Comparison of ENCODE assay signal across 1 cellular context in genomic region chr1:109776911-109777310, GRCh38.
TF ChIP-seq lines count a peak whose summit lies in the region.

No MANE protein-coding gene starts in this region.

TF ChIP-seq in HepG2, 621 proteins besides CTCF, POLR2A, EP300 and RAD21 (continued from another document and continues in another):
- TF ChIP-seq SNAPC4 (CRISPR knock-in tag; IDR thresholded peaks at IDR 0.05), result no peak
- TF ChIP-seq WIZ (CRISPR knock-in tag; IDR thresholded peaks at IDR 0.05), result no peak
- TF ChIP-seq ZNF770 (CRISPR knock-in tag; IDR thresholded peaks at IDR 0.05), result no peak
- TF ChIP-seq PAWR (CRISPR knock-in tag; IDR thresholded peaks at IDR 0.05; ENCODE audit: borderline replicate concordance), result no peak
- TF ChIP-seq SMC3 (IDR thresholded peaks at IDR 0.05; ENCODE audit: low read length), result peak; percentile 95
- TF ChIP-seq DMTF1 (CRISPR knock-in tag; IDR thresholded peaks at IDR 0.05), result no peak
- no peak for TF ChIP-seq ZNF747 (CRISPR knock-in tag; IDR thresholded peaks at IDR 0.05; ENCODE audit: borderline replicate concordance)
- TF ChIP-seq ZNF784 (CRISPR knock-in tag; IDR thresholded peaks at IDR 0.05; ENCODE audit: borderline replicate concordance), result no peak
- TF ChIP-seq ZNF737 (CRISPR knock-in tag; IDR thresholded peaks at IDR 0.05; ENCODE audit: borderline replicate concordance), result no peak
- no peak for TF ChIP-seq ZNF563 (CRISPR knock-in tag; IDR thresholded peaks at IDR 0.05)
- TF ChIP-seq MEF2D (CRISPR knock-in tag; IDR thresholded peaks at IDR 0.05), result no peak
- TF ChIP-seq NFE2 (CRISPR knock-in tag; IDR thresholded peaks at IDR 0.05), result no peak
- TF ChIP-seq ZNF576 (CRISPR knock-in tag; IDR thresholded peaks at IDR 0.05), result no peak
- TF ChIP-seq ZNF816 (CRISPR knock-in tag; IDR thresholded peaks at IDR 0.05; ENCODE audit: borderline replicate concordance), result no peak
- no peak; the same call in 1 of the 2 replicates for TF ChIP-seq REPIN1 (CRISPR knock-in tag; IDR thresholded peaks at IDR 0.05; ENCODE audit: borderline replicate concordance, low read depth)
- no peak for TF ChIP-seq ATF2 (CRISPR knock-in tag; IDR thresholded peaks at IDR 0.05)
- TF ChIP-seq ARNTL (CRISPR knock-in tag; IDR thresholded peaks at IDR 0.05), result no peak
- TF ChIP-seq SAP130 (CRISPR knock-in tag; IDR thresholded peaks at IDR 0.05; ENCODE audit: low read depth), result peak; percentile 29; the same call in 1 of the 2 replicates
- no peak for TF ChIP-seq BCL6 (CRISPR knock-in tag; IDR thresholded peaks at IDR 0.05)
- no peak for TF ChIP-seq ERF (CRISPR knock-in tag; IDR thresholded peaks at IDR 0.05)
- TF ChIP-seq CBX5 (CRISPR knock-in tag; IDR thresholded peaks at IDR 0.05; ENCODE audit: borderline replicate concordance), result no peak
- no peak for TF ChIP-seq ZNF607 (CRISPR knock-in tag; IDR thresholded peaks at IDR 0.05; ENCODE audit: borderline replicate concordance)
- TF ChIP-seq ZNF407 (CRISPR knock-in tag; IDR thresholded peaks at IDR 0.05; ENCODE audit: not compliant biosample characterization), result no peak
- no peak for TF ChIP-seq NCOA2 (CRISPR knock-in tag; IDR thresholded peaks at IDR 0.05)
- TF ChIP-seq ZNF354B (CRISPR knock-in tag; IDR thresholded peaks at IDR 0.05), result no peak
- TF ChIP-seq PRDM15 (CRISPR knock-in tag; IDR thresholded peaks at IDR 0.05), result no peak
- TF ChIP-seq ZFY (CRISPR knock-in tag; IDR thresholded peaks at IDR 0.05), result peak; percentile 14; the same call in 1 of the 2 replicates
- no peak for TF ChIP-seq HOXA5 (CRISPR knock-in tag; IDR thresholded peaks at IDR 0.05)
- TF ChIP-seq TCF12 (IDR thresholded peaks at IDR 0.05), result no peak
- no peak for TF ChIP-seq TCF12 (CRISPR knock-in tag; IDR thresholded peaks at IDR 0.05)
- no peak for TF ChIP-seq FOXC1 (CRISPR knock-in tag; IDR thresholded peaks at IDR 0.05; ENCODE audit: borderline replicate concordance)
